ENCODE assay signal across 1 cellular context in genomic region chr14:72097173-72097783, GRCh38.
TF ChIP-seq lines count a peak whose summit lies in the region.

No MANE protein-coding gene starts in this region.

TF ChIP-seq in H1, 55 proteins besides CTCF, POLR2A, EP300 and RAD21 (continued from another document):
- no peak for TF ChIP-seq ATF3 (IDR thresholded peaks at IDR 0.05; ENCODE audit: insufficient read depth, low read depth, low read length)
- no peak for TF ChIP-seq CBX8 (IDR thresholded peaks at IDR 0.05; ENCODE audit: borderline replicate concordance, low read depth, low read length)
- no peak for TF ChIP-seq HDAC6 (IDR thresholded peaks at IDR 0.05; ENCODE audit: low read depth, low read length)
